In the genomic region with DNA sequence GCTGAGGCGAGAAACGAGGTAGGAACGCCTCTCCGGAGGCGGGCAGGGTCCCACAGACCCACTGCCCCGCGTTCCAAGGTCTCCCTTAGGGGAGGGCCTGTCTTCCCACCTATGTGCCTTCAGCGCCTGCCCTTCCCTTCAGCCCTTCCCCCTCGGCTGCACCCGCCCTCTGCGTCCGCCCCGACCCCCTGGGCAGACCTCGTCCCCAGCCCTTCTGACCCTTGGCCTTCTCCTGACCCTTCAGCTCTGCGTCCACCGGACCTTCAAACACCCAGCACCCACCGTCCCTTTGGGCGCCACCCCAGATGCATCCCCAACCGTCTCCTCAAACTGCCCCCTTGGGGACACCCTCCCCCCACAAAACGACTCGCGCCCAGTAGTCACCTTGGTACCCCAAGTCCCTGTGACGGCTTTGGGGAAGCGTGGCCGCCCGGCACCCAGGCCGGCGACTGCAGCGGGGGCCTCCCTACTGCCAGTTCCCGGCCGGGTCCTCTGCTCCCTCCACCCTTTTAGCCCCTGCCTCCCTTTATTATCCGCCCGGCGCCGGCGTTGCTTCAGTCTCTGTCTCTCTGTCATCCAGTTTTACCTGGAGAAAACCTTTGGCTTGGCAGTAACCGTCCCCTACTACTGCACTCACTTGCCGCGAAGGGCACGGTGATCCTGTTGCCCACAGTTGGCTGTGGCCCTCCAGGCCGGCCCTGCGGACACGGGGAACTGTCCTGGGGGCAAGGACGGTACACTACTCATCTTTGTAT, we compare ENCODE assay signal across 1 cellular context.
A peak's percentile ranks its signal among the peaks of the same experiment; 100 is the strongest.
TF ChIP-seq lines count a peak whose summit lies in the region.

No MANE protein-coding gene starts in this region.

TF ChIP-seq in K562, 482 proteins besides CTCF, POLR2A, EP300 and RAD21 (continued from another document and continues in another):
- TF ChIP-seq, protein P1, sequence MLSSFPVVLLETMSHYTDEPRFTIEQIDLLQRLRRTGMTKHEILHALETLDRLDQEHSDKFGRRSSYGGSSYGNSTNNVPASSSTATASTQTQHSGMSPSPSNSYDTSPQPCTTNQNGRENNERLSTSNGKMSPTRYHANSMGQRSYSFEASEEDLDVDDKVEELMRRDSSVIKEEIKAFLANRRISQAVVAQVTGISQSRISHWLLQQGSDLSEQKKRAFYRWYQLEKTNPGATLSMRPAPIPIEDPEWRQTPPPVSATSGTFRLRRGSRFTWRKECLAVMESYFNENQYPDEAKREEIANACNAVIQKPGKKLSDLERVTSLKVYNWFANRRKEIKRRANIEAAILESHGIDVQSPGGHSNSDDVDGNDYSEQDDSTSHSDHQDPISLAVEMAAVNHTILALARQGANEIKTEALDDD (IDR thresholded peaks at IDR 0.05): peak; percentile 9; the same call in 1 of the 2 replicates
- TF ChIP-seq SREBF2 (CRISPR knock-in tag; IDR thresholded peaks at IDR 0.05) (no peak), CHD1 (IDR thresholded peaks at IDR 0.05; ENCODE audit: low read length) (no peak), NR2F6 (CRISPR knock-in tag; IDR thresholded peaks at IDR 0.05) (no peak), KDM5B (IDR thresholded peaks at IDR 0.05; ENCODE audit: insufficient replicate concordance, low read depth, low read length) (peak; percentile 14), NFIC (IDR thresholded peaks at IDR 0.05) (peak; percentile 14; the same call in 1 of the 2 replicates), L3MBTL2 (IDR thresholded peaks at IDR 0.05) (no peak), ZNF165 (CRISPR knock-in tag; IDR thresholded peaks at IDR 0.05; ENCODE audit: borderline replicate concordance) (no peak), NR3C1 (CRISPR knock-in tag; IDR thresholded peaks at IDR 0.05) (0 out of 2 replicates have a peak, but pooled peaks have one; percentile 41), POLR2B (IDR thresholded peaks at IDR 0.05; ENCODE audit: low read depth, partially characterized antibody) (peak; percentile 12), RBBP5 (IDR thresholded peaks at IDR 0.05; ENCODE audit: borderline replicate concordance, insufficient read depth, low read length, poor library complexity, severe bottlenecking) (peak; percentile 13), ZNF324 (CRISPR knock-in tag; IDR thresholded peaks at IDR 0.05) (no peak), KLF13 (tag; IDR thresholded peaks at IDR 0.05; ENCODE audit: borderline replicate concordance, low read depth) (no peak), MAZ (CRISPR knock-in tag; conservative IDR thresholded peaks at IDR 0.05 in 1 of 2, IDR thresholded peaks at IDR 0.05 in 1 of 2) (no peak; a peak in 1 of 4 replicates), NR2C1 (IDR thresholded peaks at IDR 0.05) (peak; percentile 56; the same call in 1 of the 2 replicates), NR2C1 (tag; IDR thresholded peaks at IDR 0.05) (peak; percentile 53; the same call in 1 of the 2 replicates), TBP (optimal IDR thresholded peaks at IDR 0.05; ENCODE audit: low read depth, low read length) (no peak), ZNF444 (CRISPR knock-in tag; IDR thresholded peaks at IDR 0.05) (no peak), NR2C2 (CRISPR knock-in tag; IDR thresholded peaks at IDR 0.05) (0 out of 2 replicates have a peak, but pooled peaks have one; percentile 54), NR2C2 (tag; IDR thresholded peaks at IDR 0.05) (peak; percentile 81; the same call in 1 of the 2 replicates), NFXL1 (CRISPR knock-in tag; IDR thresholded peaks at IDR 0.05) (no peak), SUPT5H (IDR thresholded peaks at IDR 0.05) (peak; percentile 53; the same call in 1 of the 2 replicates), NFRKB (IDR thresholded peaks at IDR 0.05; ENCODE audit: low read depth) (0 out of 2 replicates have a peak, but pooled peaks have one; percentile 65)
- TF ChIP-seq, protein P2, sequence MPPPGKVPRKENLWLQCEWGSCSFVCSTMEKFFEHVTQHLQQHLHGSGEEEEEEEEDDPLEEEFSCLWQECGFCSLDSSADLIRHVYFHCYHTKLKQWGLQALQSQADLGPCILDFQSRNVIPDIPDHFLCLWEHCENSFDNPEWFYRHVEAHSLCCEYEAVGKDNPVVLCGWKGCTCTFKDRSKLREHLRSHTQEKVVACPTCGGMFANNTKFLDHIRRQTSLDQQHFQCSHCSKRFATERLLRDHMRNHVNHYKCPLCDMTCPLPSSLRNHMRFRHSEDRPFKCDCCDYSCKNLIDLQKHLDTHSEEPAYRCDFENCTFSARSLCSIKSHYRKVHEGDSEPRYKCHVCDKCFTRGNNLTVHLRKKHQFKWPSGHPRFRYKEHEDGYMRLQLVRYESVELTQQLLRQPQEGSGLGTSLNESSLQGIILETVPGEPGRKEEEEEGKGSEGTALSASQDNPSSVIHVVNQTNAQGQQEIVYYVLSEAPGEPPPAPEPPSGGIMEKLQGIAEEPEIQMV (tag; conservative IDR thresholded peaks at IDR 0.05; ENCODE audit: low read depth): 0 out of 2 replicates have a peak, but pooled peaks have one; percentile 35
- TF ChIP-seq, protein P3, sequence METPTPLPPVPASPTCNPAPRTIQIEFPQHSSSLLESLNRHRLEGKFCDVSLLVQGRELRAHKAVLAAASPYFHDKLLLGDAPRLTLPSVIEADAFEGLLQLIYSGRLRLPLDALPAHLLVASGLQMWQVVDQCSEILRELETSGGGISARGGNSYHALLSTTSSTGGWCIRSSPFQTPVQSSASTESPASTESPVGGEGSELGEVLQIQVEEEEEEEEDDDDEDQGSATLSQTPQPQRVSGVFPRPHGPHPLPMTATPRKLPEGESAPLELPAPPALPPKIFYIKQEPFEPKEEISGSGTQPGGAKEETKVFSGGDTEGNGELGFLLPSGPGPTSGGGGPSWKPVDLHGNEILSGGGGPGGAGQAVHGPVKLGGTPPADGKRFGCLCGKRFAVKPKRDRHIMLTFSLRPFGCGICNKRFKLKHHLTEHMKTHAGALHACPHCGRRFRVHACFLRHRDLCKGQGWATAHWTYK (CRISPR knock-in tag; IDR thresholded peaks at IDR 0.05): peak; percentile 25; the same call in 1 of the 2 replicates
- TF ChIP-seq, protein P4, sequence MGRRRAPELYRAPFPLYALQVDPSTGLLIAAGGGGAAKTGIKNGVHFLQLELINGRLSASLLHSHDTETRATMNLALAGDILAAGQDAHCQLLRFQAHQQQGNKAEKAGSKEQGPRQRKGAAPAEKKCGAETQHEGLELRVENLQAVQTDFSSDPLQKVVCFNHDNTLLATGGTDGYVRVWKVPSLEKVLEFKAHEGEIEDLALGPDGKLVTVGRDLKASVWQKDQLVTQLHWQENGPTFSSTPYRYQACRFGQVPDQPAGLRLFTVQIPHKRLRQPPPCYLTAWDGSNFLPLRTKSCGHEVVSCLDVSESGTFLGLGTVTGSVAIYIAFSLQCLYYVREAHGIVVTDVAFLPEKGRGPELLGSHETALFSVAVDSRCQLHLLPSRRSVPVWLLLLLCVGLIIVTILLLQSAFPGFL (CRISPR knock-in tag; IDR thresholded peaks at IDR 0.05): peak; percentile 18; the same call in 1 of the 2 replicates
- TF ChIP-seq, protein P5, sequence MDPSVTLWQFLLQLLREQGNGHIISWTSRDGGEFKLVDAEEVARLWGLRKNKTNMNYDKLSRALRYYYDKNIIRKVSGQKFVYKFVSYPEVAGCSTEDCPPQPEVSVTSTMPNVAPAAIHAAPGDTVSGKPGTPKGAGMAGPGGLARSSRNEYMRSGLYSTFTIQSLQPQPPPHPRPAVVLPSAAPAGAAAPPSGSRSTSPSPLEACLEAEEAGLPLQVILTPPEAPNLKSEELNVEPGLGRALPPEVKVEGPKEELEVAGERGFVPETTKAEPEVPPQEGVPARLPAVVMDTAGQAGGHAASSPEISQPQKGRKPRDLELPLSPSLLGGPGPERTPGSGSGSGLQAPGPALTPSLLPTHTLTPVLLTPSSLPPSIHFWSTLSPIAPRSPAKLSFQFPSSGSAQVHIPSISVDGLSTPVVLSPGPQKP (CRISPR knock-in tag; IDR thresholded peaks at IDR 0.05): no peak
- TF ChIP-seq, protein P6, sequence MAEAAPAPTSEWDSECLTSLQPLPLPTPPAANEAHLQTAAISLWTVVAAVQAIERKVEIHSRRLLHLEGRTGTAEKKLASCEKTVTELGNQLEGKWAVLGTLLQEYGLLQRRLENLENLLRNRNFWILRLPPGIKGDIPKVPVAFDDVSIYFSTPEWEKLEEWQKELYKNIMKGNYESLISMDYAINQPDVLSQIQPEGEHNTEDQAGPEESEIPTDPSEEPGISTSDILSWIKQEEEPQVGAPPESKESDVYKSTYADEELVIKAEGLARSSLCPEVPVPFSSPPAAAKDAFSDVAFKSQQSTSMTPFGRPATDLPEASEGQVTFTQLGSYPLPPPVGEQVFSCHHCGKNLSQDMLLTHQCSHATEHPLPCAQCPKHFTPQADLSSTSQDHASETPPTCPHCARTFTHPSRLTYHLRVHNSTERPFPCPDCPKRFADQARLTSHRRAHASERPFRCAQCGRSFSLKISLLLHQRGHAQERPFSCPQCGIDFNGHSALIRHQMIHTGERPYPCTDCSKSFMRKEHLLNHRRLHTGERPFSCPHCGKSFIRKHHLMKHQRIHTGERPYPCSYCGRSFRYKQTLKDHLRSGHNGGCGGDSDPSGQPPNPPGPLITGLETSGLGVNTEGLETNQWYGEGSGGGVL (CRISPR knock-in tag; IDR thresholded peaks at IDR 0.05): no peak
- TF ChIP-seq, protein P7, sequence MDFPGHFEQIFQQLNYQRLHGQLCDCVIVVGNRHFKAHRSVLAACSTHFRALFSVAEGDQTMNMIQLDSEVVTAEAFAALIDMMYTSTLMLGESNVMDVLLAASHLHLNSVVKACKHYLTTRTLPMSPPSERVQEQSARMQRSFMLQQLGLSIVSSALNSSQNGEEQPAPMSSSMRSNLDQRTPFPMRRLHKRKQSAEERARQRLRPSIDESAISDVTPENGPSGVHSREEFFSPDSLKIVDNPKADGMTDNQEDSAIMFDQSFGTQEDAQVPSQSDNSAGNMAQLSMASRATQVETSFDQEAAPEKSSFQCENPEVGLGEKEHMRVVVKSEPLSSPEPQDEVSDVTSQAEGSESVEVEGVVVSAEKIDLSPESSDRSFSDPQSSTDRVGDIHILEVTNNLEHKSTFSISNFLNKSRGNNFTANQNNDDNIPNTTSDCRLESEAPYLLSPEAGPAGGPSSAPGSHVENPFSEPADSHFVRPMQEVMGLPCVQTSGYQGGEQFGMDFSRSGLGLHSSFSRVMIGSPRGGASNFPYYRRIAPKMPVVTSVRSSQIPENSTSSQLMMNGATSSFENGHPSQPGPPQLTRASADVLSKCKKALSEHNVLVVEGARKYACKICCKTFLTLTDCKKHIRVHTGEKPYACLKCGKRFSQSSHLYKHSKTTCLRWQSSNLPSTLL (IDR thresholded peaks at IDR 0.05): peak; percentile 63; the same call in 1 of the 2 replicates
- TF ChIP-seq, protein P8, sequence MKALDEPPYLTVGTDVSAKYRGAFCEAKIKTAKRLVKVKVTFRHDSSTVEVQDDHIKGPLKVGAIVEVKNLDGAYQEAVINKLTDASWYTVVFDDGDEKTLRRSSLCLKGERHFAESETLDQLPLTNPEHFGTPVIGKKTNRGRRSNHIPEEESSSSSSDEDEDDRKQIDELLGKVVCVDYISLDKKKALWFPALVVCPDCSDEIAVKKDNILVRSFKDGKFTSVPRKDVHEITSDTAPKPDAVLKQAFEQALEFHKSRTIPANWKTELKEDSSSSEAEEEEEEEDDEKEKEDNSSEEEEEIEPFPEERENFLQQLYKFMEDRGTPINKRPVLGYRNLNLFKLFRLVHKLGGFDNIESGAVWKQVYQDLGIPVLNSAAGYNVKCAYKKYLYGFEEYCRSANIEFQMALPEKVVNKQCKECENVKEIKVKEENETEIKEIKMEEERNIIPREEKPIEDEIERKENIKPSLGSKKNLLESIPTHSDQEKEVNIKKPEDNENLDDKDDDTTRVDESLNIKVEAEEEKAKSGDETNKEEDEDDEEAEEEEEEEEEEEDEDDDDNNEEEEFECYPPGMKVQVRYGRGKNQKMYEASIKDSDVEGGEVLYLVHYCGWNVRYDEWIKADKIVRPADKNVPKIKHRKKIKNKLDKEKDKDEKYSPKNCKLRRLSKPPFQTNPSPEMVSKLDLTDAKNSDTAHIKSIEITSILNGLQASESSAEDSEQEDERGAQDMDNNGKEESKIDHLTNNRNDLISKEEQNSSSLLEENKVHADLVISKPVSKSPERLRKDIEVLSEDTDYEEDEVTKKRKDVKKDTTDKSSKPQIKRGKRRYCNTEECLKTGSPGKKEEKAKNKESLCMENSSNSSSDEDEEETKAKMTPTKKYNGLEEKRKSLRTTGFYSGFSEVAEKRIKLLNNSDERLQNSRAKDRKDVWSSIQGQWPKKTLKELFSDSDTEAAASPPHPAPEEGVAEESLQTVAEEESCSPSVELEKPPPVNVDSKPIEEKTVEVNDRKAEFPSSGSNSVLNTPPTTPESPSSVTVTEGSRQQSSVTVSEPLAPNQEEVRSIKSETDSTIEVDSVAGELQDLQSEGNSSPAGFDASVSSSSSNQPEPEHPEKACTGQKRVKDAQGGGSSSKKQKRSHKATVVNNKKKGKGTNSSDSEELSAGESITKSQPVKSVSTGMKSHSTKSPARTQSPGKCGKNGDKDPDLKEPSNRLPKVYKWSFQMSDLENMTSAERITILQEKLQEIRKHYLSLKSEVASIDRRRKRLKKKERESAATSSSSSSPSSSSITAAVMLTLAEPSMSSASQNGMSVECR (CRISPR knock-in tag; IDR thresholded peaks at IDR 0.05): peak; percentile 64
- TF ChIP-seq, protein P9, sequence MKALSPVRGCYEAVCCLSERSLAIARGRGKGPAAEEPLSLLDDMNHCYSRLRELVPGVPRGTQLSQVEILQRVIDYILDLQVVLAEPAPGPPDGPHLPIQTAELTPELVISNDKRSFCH (CRISPR knock-in tag; IDR thresholded peaks at IDR 0.05): no peak
- TF ChIP-seq, protein P9 (tag; IDR thresholded peaks at IDR 0.05): no peak
- TF ChIP-seq, protein P10, sequence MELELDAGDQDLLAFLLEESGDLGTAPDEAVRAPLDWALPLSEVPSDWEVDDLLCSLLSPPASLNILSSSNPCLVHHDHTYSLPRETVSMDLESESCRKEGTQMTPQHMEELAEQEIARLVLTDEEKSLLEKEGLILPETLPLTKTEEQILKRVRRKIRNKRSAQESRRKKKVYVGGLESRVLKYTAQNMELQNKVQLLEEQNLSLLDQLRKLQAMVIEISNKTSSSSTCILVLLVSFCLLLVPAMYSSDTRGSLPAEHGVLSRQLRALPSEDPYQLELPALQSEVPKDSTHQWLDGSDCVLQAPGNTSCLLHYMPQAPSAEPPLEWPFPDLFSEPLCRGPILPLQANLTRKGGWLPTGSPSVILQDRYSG (tag; conservative IDR thresholded peaks at IDR 0.05; ENCODE audit: low read depth): no peak
- TF ChIP-seq, protein P11, sequence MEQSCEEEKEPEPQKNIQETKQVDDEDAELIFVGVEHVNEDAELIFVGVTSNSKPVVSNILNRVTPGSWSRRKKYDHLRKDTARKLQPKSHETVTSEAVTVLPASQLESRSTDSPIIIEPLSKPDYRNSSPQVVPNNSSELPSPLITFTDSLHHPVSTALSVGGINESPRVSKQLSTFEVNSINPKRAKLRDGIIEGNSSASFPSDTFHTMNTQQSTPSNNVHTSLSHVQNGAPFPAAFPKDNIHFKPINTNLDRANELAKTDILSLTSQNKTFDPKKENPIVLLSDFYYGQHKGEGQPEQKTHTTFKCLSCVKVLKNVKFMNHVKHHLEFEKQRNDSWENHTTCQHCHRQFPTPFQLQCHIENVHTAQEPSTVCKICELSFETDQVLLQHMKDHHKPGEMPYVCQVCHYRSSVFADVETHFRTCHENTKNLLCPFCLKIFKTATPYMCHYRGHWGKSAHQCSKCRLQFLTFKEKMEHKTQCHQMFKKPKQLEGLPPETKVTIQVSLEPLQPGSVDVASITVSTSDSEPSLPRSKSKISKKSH (CRISPR knock-in tag; IDR thresholded peaks at IDR 0.05): no peak
- TF ChIP-seq, protein P12, sequence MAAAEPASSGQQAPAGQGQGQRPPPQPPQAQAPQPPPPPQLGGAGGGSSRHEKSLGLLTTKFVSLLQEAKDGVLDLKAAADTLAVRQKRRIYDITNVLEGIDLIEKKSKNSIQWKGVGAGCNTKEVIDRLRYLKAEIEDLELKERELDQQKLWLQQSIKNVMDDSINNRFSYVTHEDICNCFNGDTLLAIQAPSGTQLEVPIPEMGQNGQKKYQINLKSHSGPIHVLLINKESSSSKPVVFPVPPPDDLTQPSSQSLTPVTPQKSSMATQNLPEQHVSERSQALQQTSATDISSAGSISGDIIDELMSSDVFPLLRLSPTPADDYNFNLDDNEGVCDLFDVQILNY (CRISPR knock-in tag; IDR thresholded peaks at IDR 0.05): 0 out of 2 replicates have a peak, but pooled peaks have one; percentile 22
